Comparison of ENCODE assay signal across 18 cellular contexts in the genomic region with DNA sequence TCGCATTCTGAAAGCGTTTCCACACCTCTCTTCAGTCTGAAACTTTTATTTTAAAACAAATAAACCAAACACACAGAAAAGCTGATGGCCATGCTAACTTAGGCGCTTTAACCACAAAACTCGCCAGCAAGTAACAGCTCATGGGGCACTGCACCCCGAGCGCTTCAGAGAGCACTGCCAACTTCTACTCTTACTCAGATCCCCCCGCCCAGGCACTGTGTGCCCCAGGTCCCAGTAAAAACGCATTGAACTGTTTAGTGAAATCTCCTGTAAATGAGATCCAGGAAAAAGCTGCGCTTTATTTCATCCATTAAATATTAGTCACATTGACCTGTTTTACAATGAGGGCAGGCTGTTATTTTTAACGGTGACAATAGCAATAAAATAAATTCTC.
A peak's percentile ranks its signal among the peaks of the same experiment; 100 is the strongest.
DNase-seq lines count a peak whose midpoint lies in the region; ATAC-seq and TF ChIP-seq lines count a peak whose summit lies in the region.
"Had no signal": no experiment of that assay in that cellular context is flagged by ENCODE, and none has a peak within 500 bp of the region (broad histone marks: within the 10 kb centered on the region; RNA-seq: fewer than 3 reads in every experiment).

No MANE protein-coding gene starts in this region.

- no peak for TF ChIP-seq CTCF in endothelial cell (IDR thresholded peaks at IDR 0.05; ENCODE audit: unreplicated experiment)
- TF ChIP-seq CTCF in psoas muscle (IDR thresholded peaks at IDR 0.05) = no peak
- TF ChIP-seq CTCF in omental fat pad (IDR thresholded peaks at IDR 0.05) = no peak

- H3K4me3 ChIP-seq in BLaER1 (0 out of 2 replicates have a peak overlapping the region, but pooled peaks have one; percentile 16), psoas muscle (no peak overlapping the region)
- H3K4me3 ChIP-seq: MG63 had no signal

- no peaks in the 10 kb centered on the region for H3K9me3 ChIP-seq in BLaER1
- H3K9me3 ChIP-seq in psoas muscle = no peaks in the 10 kb centered on the region
- H3K9me3 ChIP-seq: MG63 had no signal

- ATAC-seq in psoas muscle (no peak), GM18873 (IDR thresholded peaks at IDR 0.05; ENCODE audit: low FRiP score, unreplicated experiment) (no peak), omental fat pad (ENCODE audit: low FRiP score) (no peak), HG03520 (IDR thresholded peaks at IDR 0.05; ENCODE audit: unreplicated experiment) (no peak)
- ATAC-seq: esophagus mucosa, HepG2 had no signal

- no peaks in the 10 kb centered on the region for H3K9me3 Mint-ChIP-seq in endothelial cell (ENCODE audit: unreplicated experiment)
- H3K9me3 Mint-ChIP-seq: activated CD4-positive, alpha-beta T cell treated with anti-CD3 and anti-CD28 coated beads, Interleukin-2, amount 10 ng/mL, durations not matched to agents 7 days and 5 days had no signal

- no peaks in the 10 kb centered on the region for H3K27me3 ChIP-seq in BLaER1
- no peaks in the 10 kb centered on the region for H3K27me3 ChIP-seq in psoas muscle (ENCODE audit: insufficient read depth in 3 of 3, low read length in 2 of 3)
- H3K27me3 ChIP-seq: MG63 had no signal

- peaks cover 14% of the 10 kb centered on the region for H3K4me1 Mint-ChIP-seq in endothelial cell (ENCODE audit: unreplicated experiment)
- H3K4me1 Mint-ChIP-seq: activated CD4-positive, alpha-beta T cell treated with anti-CD3 and anti-CD28 coated beads, Interleukin-2, amount 10 ng/mL, durations not matched to agents 7 days and 5 days had no signal

- peak overlapping the region; percentile 94 for H3K4me2 ChIP-seq in BLaER1

- peak; percentile 80 for DNase-seq in RPMI7951 (ENCODE audit: low read depth)
- no peak for DNase-seq in endothelial cell (ENCODE audit: low spot score)
- no peak for DNase-seq in psoas muscle
- DNase-seq in omental fat pad (ENCODE audit: low spot score) = no peak
- no peak for DNase-seq in T1000 (lab: John Stamatoyannopoulos, UW)
- DNase-seq: activated CD4-positive, alpha-beta T cell treated with anti-CD3 and anti-CD28 coated beads, Interleukin-2, amount 10 ng/mL, durations not matched to agents 7 days and 5 days; activated naive CD4-positive, alpha-beta T cell treated with Interleukin-2 at 50 U/mL for 16 hours; activated T-cell treated with anti-CD3 and anti-CD28 coated beads for 4 hours; cortex of kidney; left ventricle myocardium superior; MG63; NCI-H187 treated with DMSO at 0.1 percent for 48 hours; stimulated activated CD8-positive, alpha-beta memory T cell treated with anti-CD3 and anti-CD28 coated beads, Interleukin-4, amount 100 ng/mL, for 48 hours had no signal

- peaks cover 89% of the 10 kb centered on the region for H4K20me1 ChIP-seq in BLaER1

- H3K4me1 ChIP-seq in BLaER1 (peaks cover 100% of the 10 kb centered on the region), psoas muscle (peaks cover 68% of the 10 kb centered on the region)

- peak overlapping the region; percentile 11; the same call in 1 of the 2 replicates for H3K9ac ChIP-seq in BLaER1

- H3K36me3 Mint-ChIP-seq in endothelial cell (ENCODE audit: low read depth, unreplicated experiment) = peaks cover 33% of the 10 kb centered on the region

- 52 to 59% (median 57%) methylated on average over 10 of the region's 10 CpGs for WGBS in psoas muscle, 3 donors

- H3K27ac ChIP-seq in BLaER1 (peak overlapping the region; percentile 69), psoas muscle (peak overlapping the region; percentile 56)

- peaks cover 94% of the 10 kb centered on the region for H3K36me3 ChIP-seq in BLaER1
- peaks cover 0 to 38% of the 10 kb centered on the region in 2 donors for H3K36me3 ChIP-seq in psoas muscle (ENCODE audit: insufficient read depth in 1 of 2, low read depth in 1 of 2)
- H3K36me3 ChIP-seq: MG63 had no signal

- peaks cover 16% of the 10 kb centered on the region for H3K27me3 Mint-ChIP-seq in endothelial cell (ENCODE audit: unreplicated experiment)
- H3K27me3 Mint-ChIP-seq: activated CD4-positive, alpha-beta T cell treated with anti-CD3 and anti-CD28 coated beads, Interleukin-2, amount 10 ng/mL, durations not matched to agents 7 days and 5 days had no signal

- intact Hi-C loops in psoas muscle (cut with DNase I) = no loop called here

- H3K27ac Mint-ChIP-seq in endothelial cell (ENCODE audit: unreplicated experiment) = peak overlapping the region; percentile 61
- H3K27ac Mint-ChIP-seq: activated CD4-positive, alpha-beta T cell treated with anti-CD3 and anti-CD28 coated beads, Interleukin-2, amount 10 ng/mL, durations not matched to agents 7 days and 5 days had no signal

- H3K4me3 Mint-ChIP-seq in endothelial cell (ENCODE audit: unreplicated experiment) = no peak overlapping the region
- H3K4me3 Mint-ChIP-seq: activated CD4-positive, alpha-beta T cell treated with anti-CD3 and anti-CD28 coated beads, Interleukin-2, amount 10 ng/mL, durations not matched to agents 7 days and 5 days had no signal
